In genomic region chr1:230148768-230149469, GRCh38 we compare ENCODE assay signal across 1 cellular context.
TF ChIP-seq lines count a peak whose summit lies in the region.

No MANE protein-coding gene starts in this region.

TF ChIP-seq in HEK293, 187 proteins besides CTCF, POLR2A, EP300 and RAD21 (continued from another document):
- TF ChIP-seq ZNF513 (tag by site-specific recombination; IDR thresholded peaks at IDR 0.05) (no peak), ZNF776 (tag by site-specific recombination; IDR thresholded peaks at IDR 0.05; ENCODE audit: borderline replicate concordance) (no peak), ZNF404 (tag by site-specific recombination; IDR thresholded peaks at IDR 0.05) (no peak), ZIC2 (tag by site-specific recombination; IDR thresholded peaks at IDR 0.05) (peak; percentile 41; the same call in 1 of the 2 replicates), ZNF707 (tag by site-specific recombination; IDR thresholded peaks at IDR 0.05) (no peak), AEBP2 (tag by site-specific recombination; IDR thresholded peaks at IDR 0.05; ENCODE audit: borderline replicate concordance) (no peak), ZNF830 (tag by site-specific recombination; IDR thresholded peaks at IDR 0.05; ENCODE audit: low read depth) (no peak), MZF1 (tag by site-specific recombination; IDR thresholded peaks at IDR 0.05; ENCODE audit: borderline replicate concordance) (no peak), ZNF529 (tag by site-specific recombination; IDR thresholded peaks at IDR 0.05; ENCODE audit: insufficient replicate concordance) (no peak), ZNF585B (tag by site-specific recombination; IDR thresholded peaks at IDR 0.05) (no peak), ZNF335 (tag by site-specific recombination; conservative IDR thresholded peaks at IDR 0.05) (no peak), ZNF426 (tag by site-specific recombination; IDR thresholded peaks at IDR 0.05) (no peak), ZBTB10 (tag by site-specific recombination; IDR thresholded peaks at IDR 0.05) (no peak), OSR2 (tag by site-specific recombination; IDR thresholded peaks at IDR 0.05) (peak; percentile 53), ZXDB (tag by site-specific recombination; IDR thresholded peaks at IDR 0.05) (no peak), ZNF701 (tag by site-specific recombination; IDR thresholded peaks at IDR 0.05) (no peak), PRDM10 (tag by site-specific recombination; IDR thresholded peaks at IDR 0.05) (peak; percentile 37; the same call in 1 of the 2 replicates), GLIS1 (tag by site-specific recombination; IDR thresholded peaks at IDR 0.05) (no peak), EGR2 (tag by site-specific recombination; IDR thresholded peaks at IDR 0.05; ENCODE audit: low read depth) (peak; percentile 58), ZNF18 (tag by site-specific recombination; IDR thresholded peaks at IDR 0.05) (no peak), ZNF266 (tag by site-specific recombination; IDR thresholded peaks at IDR 0.05; ENCODE audit: low read depth) (no peak), KLF17 (tag by site-specific recombination; IDR thresholded peaks at IDR 0.05) (peak; percentile 53; the same call in 1 of the 2 replicates)
